ENCODE assay signal across 27 cellular contexts in the genomic region with DNA sequence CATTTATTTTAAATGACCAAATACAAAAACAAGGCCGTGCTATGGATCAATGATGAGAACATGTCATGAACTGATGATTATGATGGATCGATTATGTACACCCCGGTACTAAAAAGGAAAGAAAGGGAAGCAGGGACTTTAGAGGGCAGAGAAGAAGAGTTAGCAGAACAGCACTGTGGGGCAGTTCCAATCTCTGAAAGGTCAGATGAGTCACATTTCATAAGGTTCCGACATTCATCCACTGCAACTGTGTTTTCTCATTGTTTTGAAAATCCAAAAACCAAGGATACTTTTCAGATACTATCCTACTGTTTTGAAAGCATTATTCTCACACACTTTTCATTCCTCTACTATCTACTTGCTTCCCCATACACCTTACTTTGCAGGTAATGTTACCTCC.
A peak's percentile ranks its signal among the peaks of the same experiment; 100 is the strongest.
DNase-seq lines count a peak whose midpoint lies in the region; ATAC-seq and TF ChIP-seq lines count a peak whose summit lies in the region.
"Had no signal": no experiment of that assay in that cellular context is flagged by ENCODE, and none has a peak within 500 bp of the region (broad histone marks: within the 10 kb centered on the region; RNA-seq: fewer than 3 reads in every experiment).

No MANE protein-coding gene starts in this region.

- peak; percentile 61 for ATAC-seq in Right ventricle myocardium inferior
- ATAC-seq: activated CD8-positive, alpha-beta T cell treated with anti-CD3 and anti-CD28 coated beads, Interleukin-2, amount 10 ng/mL, durations not matched to agents 7 days and 5 days; natural killer cell; SK-N-SH treated with all-trans-retinoic acid at 6 μM for 48 hours had no signal

- H3K4me1 ChIP-seq in mesodermal cell (ENCODE audit: control insufficient read depth, insufficient read depth, low read length, poor library complexity, severe bottlenecking), result peaks cover 9% of the 10 kb centered on the region
- peaks cover 0 to 18% of the 10 kb centered on the region in 2 donors for H3K4me1 ChIP-seq in thyroid gland
- H3K4me1 ChIP-seq: BE2C had no signal

- TF ChIP-seq CTCF in thyroid gland (IDR thresholded peaks at IDR 0.05), result no peak

- WGBS in mesodermal cell (ENCODE audit: insufficient coverage in 2 of 2), 2 experiments, result 93 to 96% methylated on average over 3 to 4 of the region's 4 CpGs
- WGBS in thyroid gland, 2 donors, result 81 to 88% methylated on average over 4 of the region's 4 CpGs

- DNase-seq in Right ventricle myocardium inferior (ENCODE audit: missing footprints), result no peak
- DNase-seq in cardiac septum (ENCODE audit: low spot score), result no peak
- DNase-seq in fibroblast of gingiva (ENCODE audit: low read depth), result peak; percentile 14
- no peak for DNase-seq in thyroid gland
- no peak for DNase-seq in NCI-H526 (lab: John Stamatoyannopoulos, UW)
- DNase-seq in G401 (ENCODE audit: low spot score), result no peak
- DNase-seq in iPS-NIHi7 (ENCODE audit: extremely low spot score), result no peak
- DNase-seq: activated CD8-positive, alpha-beta T cell treated with anti-CD3 and anti-CD28 coated beads, Interleukin-2, amount 10 ng/mL, durations not matched to agents 7 days and 5 days; activated naive CD4-positive, alpha-beta T cell treated with Interleukin-2 at 50 U/mL for 16 hours; activated T-cell treated with anti-CD3 and anti-CD28 coated beads, Interleukin-2, amount 50 U/mL, for 24 hours; anterior cingulate cortex; BE2C; COR-L47; endodermal cell; H9; kidney; natural killer cell; NCI-H1105 treated with DMSO at 0.1 percent for 48 hours; NCI-H510A; NK-92 treated with Interleukin-12 subunit alpha and Interleukin-12 subunit beta, amount 100 ng/mL, for 24 hours; pancreas; Peyer's patch; stimulated activated CD4-positive, alpha-beta T cell treated with anti-CD3 and anti-CD28 coated beads, Interleukin-12 subunit alpha, Interleukin-12 subunit beta, amount 100 ng/mL, for 4 hours; T-helper 9 cell had no signal

- peak overlapping the region; percentile 37 for H3K27ac ChIP-seq in mesodermal cell (ENCODE audit: low read depth, low read length, severe bottlenecking)
- peak overlapping the region in 2 of 3 donors; percentile 0 to 52 for H3K27ac ChIP-seq in thyroid gland
- H3K27ac ChIP-seq: 22Rv1, pancreas, Peyer's patch had no signal

- H3K4me3 ChIP-seq in mesodermal cell (ENCODE audit: extremely low read depth, insufficient read depth, low read length, poor library complexity, severe bottlenecking) (no peak overlapping the region), thyroid gland (replicated peaks in 1 of 3) (no peak overlapping the region)
- H3K4me3 ChIP-seq: pancreas, Peyer's patch had no signal

- no peak for TF ChIP-seq POLR2A in thyroid gland (IDR thresholded peaks at IDR 0.05)

- no peaks in the 10 kb centered on the region for H3K27me3 ChIP-seq in thyroid gland
- H3K27me3 ChIP-seq: BE2C, pancreas, Peyer's patch had no signal

- in situ Hi-C loops in G401 (cut with HindIII; ENCODE audit: low sequenced_read_pairs), result no loop called here

- intact Hi-C loops in Right ventricle myocardium inferior (cut with DNase I), result no loop called here
- intact Hi-C loops in cardiac septum (cut with DNase I), result no loop called here
- intact Hi-C loops in thyroid gland (cut with DNase I), result no loop called here

- H3K36me3 ChIP-seq in mesodermal cell (ENCODE audit: control insufficient read depth, insufficient read depth, low read length) (no peaks in the 10 kb centered on the region), thyroid gland (no peaks in the 10 kb centered on the region)
- H3K36me3 ChIP-seq: BE2C, pancreas, Peyer's patch had no signal

- no peaks in the 10 kb centered on the region for H3K9me3 ChIP-seq in mesodermal cell (ENCODE audit: control insufficient read depth, low read length)
- H3K9me3 ChIP-seq in thyroid gland, result no peaks in the 10 kb centered on the region
- H3K9me3 ChIP-seq: BE2C, pancreas, Peyer's patch had no signal
